Comparison of ENCODE assay signal across 13 cellular contexts in the genomic region with DNA sequence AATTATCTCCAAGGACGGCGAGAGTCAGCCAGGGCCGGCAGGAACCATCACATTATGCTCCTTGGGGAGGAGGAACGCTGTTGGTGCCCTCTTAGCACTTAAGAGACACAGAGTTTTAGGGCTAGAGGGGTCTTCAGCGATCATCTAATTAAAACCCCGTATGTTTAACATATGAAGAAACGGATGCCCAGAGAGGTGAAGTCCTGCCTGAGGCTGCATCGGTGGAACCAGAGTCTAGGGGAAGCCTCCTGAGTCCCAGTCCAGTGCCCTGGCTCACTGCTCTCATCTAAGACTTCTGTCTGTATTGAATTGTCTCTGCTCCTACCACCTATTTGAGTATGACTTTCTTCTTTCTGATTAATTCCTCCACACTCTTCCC. TPM values are rescaled to one million over a fixed set of nuclear protein-coding genes. Genes with fewer than 3 reads are reported as not detected.
A peak's percentile ranks its signal among the peaks of the same experiment; 100 is the strongest.
DNase-seq lines count a peak whose midpoint lies in the region; ATAC-seq and TF ChIP-seq lines count a peak whose summit lies in the region.
"Had no signal": no experiment of that assay in that cellular context is flagged by ENCODE, and none has a peak within 500 bp of the region (broad histone marks: within the 10 kb centered on the region; RNA-seq: fewer than 3 reads in every experiment).

No MANE protein-coding gene starts in this region.

- peaks cover 57% of the 10 kb centered on the region for H3K27me3 ChIP-seq in smooth muscle cell (ENCODE audit: low read depth)
- no peaks in the 10 kb centered on the region for H3K27me3 ChIP-seq in HAP-1 (ENCODE audit: low read depth)

- no peaks in the 10 kb centered on the region for H3K79me2 ChIP-seq in smooth muscle cell (ENCODE audit: low read depth)

- 37% methylated on average over 8 of the region's 8 CpGs for WGBS in smooth muscle cell (ENCODE audit: low lambda C conversion rate)

- CTCF ChIA-PET in activated B cell treated with CpG ODN at 0.5 μM for 24 hours (lab: Charles Lee), result no interaction called here

- no peak for ATAC-seq in activated B cell treated with CpG ODN at 0.5 μM for 24 hours (ENCODE audit: low read depth)
- no peak for ATAC-seq in HG03025 (IDR thresholded peaks at IDR 0.05; ENCODE audit: low FRiP score, unreplicated experiment)

- POLR2A ChIA-PET in activated B cell treated with CpG ODN at 0.5 μM for 24 hours (lab: Charles Lee), result interaction anchor here (1.0 kb wide), 1 partner anchor 153 kb away, joined by 3 read pairs; no protein-coding TSS in a partner anchor

- no peaks in the 10 kb centered on the region for H3K9me3 ChIP-seq in smooth muscle cell (replicated peaks; ENCODE audit: low read depth)
- H3K9me3 ChIP-seq in HAP-1, result no peaks in the 10 kb centered on the region

- H3K36me3 Mint-ChIP-seq in activated B cell treated with CpG ODN at 0.5 μM for 24 hours (ENCODE audit: low read depth) (peaks cover 9% of the 10 kb centered on the region), immature natural killer cell (no peaks in the 10 kb centered on the region)

- peaks cover 10% of the 10 kb centered on the region for H3K4me1 ChIP-seq in smooth muscle cell (ENCODE audit: low read depth)
- peaks cover 9% of the 10 kb centered on the region for H3K4me1 ChIP-seq in HAP-1

- peak overlapping the region; percentile 81 for H2AFZ ChIP-seq in smooth muscle cell (ENCODE audit: low read depth)

- H3K4me3 Mint-ChIP-seq in activated B cell treated with CpG ODN at 0.5 μM for 24 hours, result peak overlapping the region; percentile 84
- peak overlapping the region; percentile 16 to 67 (median 43) for H3K4me3 Mint-ChIP-seq in immature natural killer cell
- H3K4me3 Mint-ChIP-seq: activated T-cell treated with anti-CD3 and anti-CD28 coated beads, Interleukin-2, amount 50 U/mL, for 24 hours; T-helper 2 cell treated with Interferon-gamma antibody and Interleukin-4, amounts not matched to agents 5 μg/mL and 100 μg/mL, for 36 hours had no signal

- H3K4me3 ChIP-seq in GM12865 (ENCODE audit: low read depth, low read length), result peak overlapping the region; percentile 53
- H3K4me3 ChIP-seq in smooth muscle cell, result no peak overlapping the region
- H3K4me3 ChIP-seq in HAP-1, result no peak overlapping the region

- DNase-seq in GM12865 (ENCODE audit: low read depth), result no peak
- DNase-seq in activated B cell treated with CpG ODN at 0.5 μM for 24 hours, result no peak
- no peak for DNase-seq in immature natural killer cell
- DNase-seq in smooth muscle cell (lab: John Stamatoyannopoulos, UW; ENCODE audit: unreplicated experiment), result no peak
- no peak for DNase-seq in iPS-NIHi11 (ENCODE audit: low spot score)
- DNase-seq in HAP-1 (ENCODE audit: low spot score in 2 of 2), result no peak
- no peak for DNase-seq in MV-4-11 (lab: John Stamatoyannopoulos, UW)
- DNase-seq: activated T-cell treated with anti-CD3 and anti-CD28 coated beads, Interleukin-2, amount 50 U/mL, for 24 hours; GDM1; NCI-H510A had no signal

- H4K20me1 ChIP-seq in smooth muscle cell (ENCODE audit: low read depth), result no peaks in the 10 kb centered on the region

- peak overlapping the region; percentile 87 for H3K4me2 ChIP-seq in smooth muscle cell
- H3K4me2 ChIP-seq: KMS-11 had no signal

- H3K27ac Mint-ChIP-seq in activated B cell treated with CpG ODN at 0.5 μM for 24 hours, result peak overlapping the region; percentile 91
- no peak overlapping the region for H3K27ac Mint-ChIP-seq in immature natural killer cell
- H3K27ac Mint-ChIP-seq: activated T-cell treated with anti-CD3 and anti-CD28 coated beads, Interleukin-2, amount 50 U/mL, for 24 hours; T-helper 2 cell treated with Interferon-gamma antibody and Interleukin-4, amounts not matched to agents 5 μg/mL and 100 μg/mL, for 36 hours had no signal

- H3K4me1 Mint-ChIP-seq in activated B cell treated with CpG ODN at 0.5 μM for 24 hours, result peaks cover 37% of the 10 kb centered on the region
- H3K4me1 Mint-ChIP-seq in immature natural killer cell, result peaks cover 13 to 17% of the 10 kb centered on the region in 2 donors

- H3K27ac ChIP-seq in smooth muscle cell (ENCODE audit: low read depth), result no peak overlapping the region
- H3K27ac ChIP-seq: KMS-11 had no signal

- H3K36me3 ChIP-seq in smooth muscle cell (ENCODE audit: low read depth) (no peaks in the 10 kb centered on the region), HAP-1 (replicated peaks) (no peaks in the 10 kb centered on the region)

- no peak for TF ChIP-seq CTCF in GM12865 (IDR thresholded peaks at IDR 0.05; ENCODE audit: insufficient read depth, low read depth, low read length, missing control alignments)
- TF ChIP-seq CTCF in activated B cell treated with CpG ODN at 0.5 μM for 24 hours (IDR thresholded peaks at IDR 0.05), result no peak
- no peak for TF ChIP-seq CTCF in smooth muscle cell (IDR thresholded peaks at IDR 0.05; ENCODE audit: borderline replicate concordance, insufficient read depth, poor library complexity, severe bottlenecking)

- H3F3A ChIP-seq in smooth muscle cell (ENCODE audit: low read depth), result no peaks in the 10 kb centered on the region

- H3K9ac ChIP-seq in smooth muscle cell (ENCODE audit: low read depth), result no peak overlapping the region
- H3K9ac ChIP-seq: KMS-11 had no signal

- H3K9me3 Mint-ChIP-seq in activated B cell treated with CpG ODN at 0.5 μM for 24 hours (no peaks in the 10 kb centered on the region), immature natural killer cell (no peaks in the 10 kb centered on the region)
- H3K9me3 Mint-ChIP-seq: activated T-cell treated with anti-CD3 and anti-CD28 coated beads, Interleukin-2, amount 50 U/mL, for 24 hours; T-helper 2 cell treated with Interferon-gamma antibody and Interleukin-4, amounts not matched to agents 5 μg/mL and 100 μg/mL, for 36 hours had no signal

- in situ Hi-C loops in HAP-1 (cut with MboI; ENCODE audit: low sequenced_read_pairs), result no loop called here

- intact Hi-C loops in activated B cell treated with CpG ODN at 0.5 μM for 24 hours (cut with micrococcal nuclease), result loop anchor here (1.0 to 5.0 kb wide), 3 partner anchors 19 to 86 kb away; no protein-coding TSS in a partner anchor

- H3K27me3 Mint-ChIP-seq in activated B cell treated with CpG ODN at 0.5 μM for 24 hours (no peaks in the 10 kb centered on the region), immature natural killer cell (ENCODE audit: low read depth in 3 of 3) (peaks cover 2 to 29% (median 11%) of the 10 kb centered on the region in 3 donors)

RNA-seq across cellular contexts. Expression of a gene that starts 0.7 kb away (rescaled TPM):
- total RNA-seq in activated B cell treated with CpG ODN at 0.5 μM for 24 hours (17.5 and 19.8 TPM in 2 replicates), smooth muscle cell (0.40 and 1.3 TPM in 2 replicates)
- polyA plus RNA-seq in immature natural killer cell (under 1 TPM in 2 of 3 donors, not detected in 1; 0.17 to 0.53 TPM), smooth muscle cell (1.1 and 1.6 TPM in 2 replicates)
